In the genomic region with DNA sequence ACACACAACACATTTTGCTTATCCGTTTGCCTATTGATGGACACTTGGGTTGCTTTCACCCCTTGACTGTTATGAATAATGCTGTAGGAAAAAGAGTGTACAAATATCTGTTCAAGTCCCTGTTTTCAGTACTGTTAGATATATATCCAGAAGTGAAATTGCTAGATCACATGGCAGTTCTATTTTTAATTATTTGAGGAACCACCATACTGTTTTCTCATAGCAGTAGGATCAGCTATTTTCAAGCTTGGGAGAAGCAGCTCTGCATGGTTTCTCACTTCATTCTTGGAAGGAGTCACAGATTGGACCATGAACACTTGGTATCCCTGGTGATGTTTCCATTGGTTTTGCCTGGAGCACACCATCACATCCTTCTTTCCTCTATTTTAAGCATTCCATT, we compare ENCODE assay signal across 16 cellular contexts.
"Had no signal": no experiment of that assay in that cellular context is flagged by ENCODE, and none has a peak within 500 bp of the region (broad histone marks: within the 10 kb centered on the region; RNA-seq: fewer than 3 reads in every experiment).

No MANE protein-coding gene starts in this region.

- FAIRE-seq: colon, small intestine had no signal

- H3K9me3 ChIP-seq: esophagus squamous epithelium, lower lobe of right lung had no signal

- H3K27ac ChIP-seq: esophagus squamous epithelium, gastroesophageal sphincter, lower lobe of right lung, parathyroid adenoma had no signal

- H3K36me3 ChIP-seq: esophagus squamous epithelium, gastroesophageal sphincter, lower lobe of right lung had no signal

- H2AFZ ChIP-seq: parathyroid adenoma had no signal

- H3K4me1 ChIP-seq: esophagus squamous epithelium, gastroesophageal sphincter, lower lobe of right lung, parathyroid adenoma had no signal

- H3K79me2 ChIP-seq: parathyroid adenoma had no signal

- H3K9ac ChIP-seq: parathyroid adenoma had no signal

- H3K27me3 ChIP-seq: esophagus squamous epithelium, gastroesophageal sphincter had no signal

- DNase-seq: dermis blood vessel endothelial cell; esophagus squamous epithelium; foreskin fibroblast; glutamatergic neuron; islet precursor cell; lower lobe of right lung; mesendoderm; naive B cell; small intestine; stimulated activated CD4-positive, alpha-beta T cell treated with anti-CD3 and anti-CD28 coated beads, Interleukin-12 subunit alpha, Interleukin-12 subunit beta, amount 100 ng/mL, for 4 hours; stimulated activated naive CD4-positive, alpha-beta T cell treated with Interleukin-2 at 50 U/mL for 16 hours; trophoblast cell had no signal

- H3K4me3 ChIP-seq: esophagus squamous epithelium, gastroesophageal sphincter, lower lobe of right lung had no signal

- ATAC-seq: gastroesophageal sphincter, left lobe of liver, lower lobe of right lung had no signal
